9 cellular contexts compared by ENCODE assay signal in the genomic region with DNA sequence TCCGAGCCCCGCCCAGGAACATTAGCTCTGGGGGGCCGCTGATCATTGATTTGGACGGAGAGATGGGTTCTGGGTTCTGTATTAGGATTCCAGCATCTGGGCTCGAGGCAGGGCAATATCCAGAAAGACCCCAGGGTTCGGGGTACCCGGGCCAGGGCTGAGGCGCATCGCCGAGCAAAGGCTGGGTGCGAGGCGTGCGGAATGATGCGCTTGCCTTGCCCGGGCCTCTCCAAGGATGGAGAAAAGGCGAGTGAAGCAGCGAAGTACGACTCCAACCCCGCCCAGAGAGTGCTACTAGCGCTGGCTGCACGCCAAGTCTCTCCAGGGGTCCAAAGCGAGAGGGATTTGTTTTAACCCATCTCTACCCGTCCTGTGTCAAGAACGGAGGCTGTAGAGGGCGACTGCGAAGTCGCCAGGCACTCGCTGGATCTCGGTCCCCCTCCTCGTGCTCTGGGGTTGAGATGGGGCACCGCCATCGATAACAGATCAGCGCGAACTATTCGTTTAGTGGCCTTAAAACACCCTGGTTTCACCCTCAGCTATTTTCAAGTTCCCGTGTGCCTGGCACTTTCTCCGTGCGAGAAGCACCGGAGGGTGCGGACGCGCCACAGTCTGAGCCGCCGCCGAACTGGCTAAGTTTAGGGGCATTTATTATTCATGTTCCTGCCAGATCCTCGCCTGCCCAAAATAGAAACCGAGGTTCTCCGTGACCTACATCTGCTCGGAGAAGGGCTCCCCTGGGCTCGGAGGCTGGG. TPM values are rescaled to one million over a fixed set of nuclear protein-coding genes. Genes with fewer than 3 reads are reported as not detected.
A peak's percentile ranks its signal among the peaks of the same experiment; 100 is the strongest.
DNase-seq lines count a peak whose midpoint lies in the region; ATAC-seq and TF ChIP-seq lines count a peak whose summit lies in the region.
"Had no signal": no experiment of that assay in that cellular context is flagged by ENCODE, and none has a peak within 500 bp of the region (broad histone marks: within the 10 kb centered on the region; RNA-seq: fewer than 3 reads in every experiment).

No MANE protein-coding gene starts in this region.

- no peak for TF ChIP-seq CTCF in fibroblast of pulmonary artery (IDR thresholded peaks at IDR 0.05; ENCODE audit: low read length, missing control alignments)
- no peak for TF ChIP-seq CTCF in smooth muscle cell (IDR thresholded peaks at IDR 0.05; ENCODE audit: borderline replicate concordance, insufficient read depth, poor library complexity, severe bottlenecking)
- no peak for TF ChIP-seq CTCF in foreskin keratinocyte (conservative IDR thresholded peaks at IDR 0.05)

- 3% methylated on average over 50 of the region's 50 CpGs for WGBS in smooth muscle cell (ENCODE audit: low lambda C conversion rate)

- H3K9me3 ChIP-seq in smooth muscle cell (replicated peaks; ENCODE audit: low read depth): no peaks in the 10 kb centered on the region

- peak overlapping the region; percentile 26 for H3K27ac Mint-ChIP-seq in T-helper 2 cell treated with Interferon-gamma antibody and Interleukin-4, amounts not matched to agents 5 μg/mL and 100 μg/mL, for 36 hours

- H3F3A ChIP-seq in smooth muscle cell (ENCODE audit: low read depth): no peaks in the 10 kb centered on the region

- no peak overlapping the region for H3K27ac ChIP-seq in smooth muscle cell (ENCODE audit: low read depth)
- H3K27ac ChIP-seq in foreskin keratinocyte: no peak overlapping the region

- no peak overlapping the region for H3K9ac ChIP-seq in smooth muscle cell (ENCODE audit: low read depth)

- no peak overlapping the region for H2AFZ ChIP-seq in smooth muscle cell (ENCODE audit: low read depth)

- H3K36me3 ChIP-seq in smooth muscle cell (ENCODE audit: low read depth): no peaks in the 10 kb centered on the region

- peaks cover 13% of the 10 kb centered on the region for H3K4me1 Mint-ChIP-seq in T-helper 2 cell treated with Interferon-gamma antibody and Interleukin-4, amounts not matched to agents 5 μg/mL and 100 μg/mL, for 36 hours (ENCODE audit: low read depth)

- H3K36me3 Mint-ChIP-seq in T-helper 2 cell treated with Interferon-gamma antibody and Interleukin-4, amounts not matched to agents 5 μg/mL and 100 μg/mL, for 36 hours (ENCODE audit: low read depth): peaks cover 1% of the 10 kb centered on the region

- H3K27me3 Mint-ChIP-seq in T-helper 2 cell treated with Interferon-gamma antibody and Interleukin-4, amounts not matched to agents 5 μg/mL and 100 μg/mL, for 36 hours (ENCODE audit: low read depth): peaks cover 78% of the 10 kb centered on the region

- H3K4me2 ChIP-seq in smooth muscle cell: peak overlapping the region; percentile 81

- H3K27me3 ChIP-seq in smooth muscle cell (ENCODE audit: low read depth) (peaks cover 100% of the 10 kb centered on the region), foreskin keratinocyte (peaks cover 93% of the 10 kb centered on the region)

- no peak for DNase-seq in T-helper 2 cell treated with Interferon-gamma antibody and Interleukin-4, amounts not matched to agents 5 μg/mL and 100 μg/mL, for 36 hours (ENCODE audit: low spot score)
- DNase-seq in T-helper 2 cell (no peak), NCI-H748 (lab: John Stamatoyannopoulos, UW; ENCODE audit: unreplicated experiment) (peak; percentile 93), fibroblast of pulmonary artery (ENCODE audit: low read depth) (no peak), smooth muscle cell (lab: John Stamatoyannopoulos, UW; ENCODE audit: unreplicated experiment) (no peak), foreskin keratinocyte (no peak)
- DNase-seq: AML-193 had no signal

- H3K4me3 Mint-ChIP-seq in T-helper 2 cell treated with Interferon-gamma antibody and Interleukin-4, amounts not matched to agents 5 μg/mL and 100 μg/mL, for 36 hours: peak overlapping the region; percentile 18

- H3K4me1 ChIP-seq in smooth muscle cell (ENCODE audit: low read depth): peaks cover 30% of the 10 kb centered on the region
- H3K4me1 ChIP-seq in foreskin keratinocyte: no peaks in the 10 kb centered on the region

- ATAC-seq in HG02759 (IDR thresholded peaks at IDR 0.05; ENCODE audit: unreplicated experiment) (no peak), GM21515 (IDR thresholded peaks at IDR 0.05; ENCODE audit: unreplicated experiment) (no peak), foreskin keratinocyte (no peak)

- no peaks in the 10 kb centered on the region for H3K9me3 Mint-ChIP-seq in T-helper 2 cell treated with Interferon-gamma antibody and Interleukin-4, amounts not matched to agents 5 μg/mL and 100 μg/mL, for 36 hours

- H3K79me2 ChIP-seq in smooth muscle cell (ENCODE audit: low read depth): no peaks in the 10 kb centered on the region

- peak overlapping the region; percentile 12 for H3K4me3 ChIP-seq in fibroblast of pulmonary artery (replicated peaks; ENCODE audit: low read depth, low read length)
- H3K4me3 ChIP-seq in smooth muscle cell: peak overlapping the region; percentile 36

- no peaks in the 10 kb centered on the region for H4K20me1 ChIP-seq in smooth muscle cell (ENCODE audit: low read depth)

RNA-seq across cellular contexts. Expression of gene ADCYAP1, which starts 1.9 kb away (rescaled TPM):
- not detected in 2 replicates for total RNA-seq in smooth muscle cell
- not detected in 2 replicates for polyA plus RNA-seq in smooth muscle cell
- total RNA-seq in foreskin keratinocyte: not detected in 2 replicates
- not detected in 2 replicates for polyA plus RNA-seq in foreskin keratinocyte
